Comparison of ENCODE assay signal across 13 cellular contexts in the genomic region with DNA sequence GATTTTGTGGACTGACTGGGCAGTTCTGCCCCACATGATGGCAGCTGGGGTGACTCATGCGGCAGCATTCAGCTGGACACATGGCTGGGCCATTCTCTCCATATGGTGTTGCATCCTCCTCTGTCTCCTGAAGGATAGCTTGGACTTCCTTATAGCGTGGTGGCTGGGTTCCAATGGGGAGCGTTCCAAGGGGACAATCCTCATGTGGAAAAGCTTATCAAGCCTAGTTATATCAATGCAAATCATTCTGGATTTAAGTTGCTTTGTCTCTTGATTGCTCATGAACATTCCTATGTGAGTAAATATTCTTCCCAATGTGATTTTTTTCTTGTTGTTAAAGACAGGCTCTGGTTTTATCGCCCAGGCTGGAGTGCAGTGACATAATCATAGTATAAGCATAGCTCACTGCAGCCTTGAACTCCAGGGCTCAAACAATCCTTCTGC. TPM values are rescaled to one million over a fixed set of nuclear protein-coding genes. Genes with fewer than 3 reads are reported as not detected.
DNase-seq lines count a peak whose midpoint lies in the region; ATAC-seq and TF ChIP-seq lines count a peak whose summit lies in the region.
"Had no signal": no experiment of that assay in that cellular context is flagged by ENCODE, and none has a peak within 500 bp of the region (broad histone marks: within the 10 kb centered on the region; RNA-seq: fewer than 3 reads in every experiment).

No MANE protein-coding gene starts in this region.

- intact Hi-C loops in left lung (cut with DNase I) = no loop called here

- no peak overlapping the region for H3K27ac ChIP-seq in left lung
- H3K27ac ChIP-seq: C4-2B had no signal

- no peaks in the 10 kb centered on the region for H3K27me3 ChIP-seq in left lung

- TF ChIP-seq CTCF in left lung (IDR thresholded peaks at IDR 0.05) = no peak

- DNase-seq in AG08395 (ENCODE audit: low spot score) (peak; percentile 91), HS-5 (ENCODE audit: low read depth) (peak; percentile 95), astrocyte of the hippocampus (ENCODE audit: low read depth, low spot score) (peak; percentile 62), left lung (no peak)
- no peak for DNase-seq in activated CD8-positive, alpha-beta memory T cell treated with anti-CD3 and anti-CD28 coated beads for 24 hours
- DNase-seq: activated naive CD8-positive, alpha-beta T cell treated with anti-CD3 and anti-CD28 coated beads, Interleukin-2, amount 50 U/mL, for 24 hours; NCI-H1436; stimulated activated naive CD4-positive, alpha-beta T cell; T-helper 2 cell had no signal

- H3K36me3 ChIP-seq in left lung = no peaks in the 10 kb centered on the region

- no peak overlapping the region for H3K4me3 ChIP-seq in left lung

- H3K4me1 ChIP-seq in left lung = no peaks in the 10 kb centered on the region

- H3K9me3 ChIP-seq in left lung = no peaks in the 10 kb centered on the region

- peak; percentile 28 for ATAC-seq in left lung
- ATAC-seq in HG02763 (IDR thresholded peaks at IDR 0.05; ENCODE audit: unreplicated experiment) = no peak
- ATAC-seq in HG03175 (IDR thresholded peaks at IDR 0.05; ENCODE audit: unreplicated experiment) = no peak
- no peak for ATAC-seq in HG02970 (IDR thresholded peaks at IDR 0.05; ENCODE audit: low FRiP score, unreplicated experiment)
- ATAC-seq: activated naive CD8-positive, alpha-beta T cell treated with anti-CD3 and anti-CD28 coated beads, Interleukin-2, amount 50 U/mL, for 24 hours had no signal

RNA-seq across cellular contexts. Expression of a gene that starts 13.2 kb away (rescaled TPM):
- 10 to 100 TPM; 10.5 to 12.1 TPM for total RNA-seq in left lung

Comparison
In these comparisons a context has a peak if more than half of its experiments do, and no peak if none do; other contexts are left out.
1. DNase-seq: peak in AG08395 (single experiment), HS-5 (single experiment) and astrocyte of the hippocampus (single experiment); none in left lung (0 of 2) and activated CD8-positive, alpha-beta memory T cell treated with anti-CD3 and anti-CD28 coated beads for 24 hours (single experiment).